In the genomic region with DNA sequence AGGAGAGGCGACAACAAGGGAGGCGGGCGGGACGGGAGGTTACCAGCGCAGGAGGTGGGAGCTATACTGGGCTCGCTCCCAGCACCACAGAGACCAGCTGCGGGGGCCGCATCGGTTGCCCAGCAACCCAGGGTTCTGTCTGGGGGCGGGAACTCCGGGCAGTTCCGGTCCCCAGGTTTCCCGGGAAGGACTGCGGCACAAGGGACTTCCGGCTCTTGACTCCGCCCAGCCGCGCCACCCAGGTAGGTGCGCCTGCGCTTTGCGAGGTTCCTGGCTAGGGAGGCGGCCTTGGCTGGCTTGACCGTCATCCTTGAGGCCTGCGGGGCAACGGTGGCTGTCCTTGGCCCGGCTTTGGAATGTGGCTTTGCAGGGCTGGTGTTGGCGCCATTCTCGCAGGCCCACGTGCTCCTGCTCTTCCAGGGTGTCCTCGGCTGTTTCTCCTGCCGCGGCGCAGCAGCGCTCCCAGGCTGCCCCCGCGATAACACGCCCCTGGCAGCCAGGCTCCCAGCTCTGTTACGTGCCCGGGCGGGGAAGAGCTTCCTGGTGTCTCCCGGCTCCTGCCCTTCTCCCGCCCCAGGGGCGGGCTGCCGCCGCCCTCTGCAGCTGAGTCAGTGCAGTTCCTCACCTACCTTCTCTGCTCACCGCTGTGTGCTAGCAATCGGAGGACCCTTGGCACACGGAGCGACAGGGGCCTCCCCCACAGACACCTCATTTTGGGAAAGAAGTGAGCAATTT, we compare ENCODE assay signal across 8 cellular contexts. TPM values are rescaled to one million over a fixed set of nuclear protein-coding genes. Genes with fewer than 3 reads are reported as not detected.
DNase-seq lines count a peak whose midpoint lies in the region; ATAC-seq and TF ChIP-seq lines count a peak whose summit lies in the region.

A gene with protein sequence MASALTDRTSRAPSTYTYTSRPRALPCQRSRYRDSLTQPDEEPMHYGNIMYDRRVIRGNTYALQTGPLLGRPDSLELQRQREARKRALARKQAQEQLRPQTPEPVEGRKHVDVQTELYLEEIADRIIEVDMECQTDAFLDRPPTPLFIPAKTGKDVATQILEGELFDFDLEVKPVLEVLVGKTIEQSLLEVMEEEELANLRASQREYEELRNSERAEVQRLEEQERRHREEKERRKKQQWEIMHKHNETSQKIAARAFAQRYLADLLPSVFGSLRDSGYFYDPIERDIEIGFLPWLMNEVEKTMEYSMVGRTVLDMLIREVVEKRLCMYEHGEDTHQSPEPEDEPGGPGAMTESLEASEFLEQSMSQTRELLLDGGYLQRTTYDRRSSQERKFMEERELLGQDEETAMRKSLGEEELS (minus strand): TSS at position 534 of the 735 bp plus-strand sequence. CDS start 652 bp downstream, outside the sequence.

- DNase-seq in G401 (ENCODE audit: low spot score) (peak; percentile 97), H7 (peak; percentile 97), RWPE2 (ENCODE audit: low spot score) (peak; percentile 95), fibroblast of the conjunctiva (ENCODE audit: low read depth) (peak; percentile 86), nephron progenitor cell (peak; percentile 96)
- DNase-seq in activated effector memory CD4-positive, alpha-beta T cell treated with anti-CD3 and anti-CD28 coated beads, Interleukin-2, amount 50 U/mL, for 16 hours = peak; percentile 97

- peaks cover 9% of the 10 kb centered on the region for H3K27me3 Mint-ChIP-seq in nephron progenitor cell (ENCODE audit: low read depth, poor library complexity)
- H3K27me3 Mint-ChIP-seq in stimulated activated naive CD8-positive, alpha-beta T cell treated with anti-CD3 and anti-CD28 coated beads, Interleukin-15, Interleukin-2, amounts not matched to agents 100 ng/mL and 50 ng/mL, for 24 hours = no peaks in the 10 kb centered on the region

- H3K4me3 Mint-ChIP-seq in nephron progenitor cell = peak within 1 kb of the TSS; percentile 95
- H3K4me3 Mint-ChIP-seq in stimulated activated naive CD8-positive, alpha-beta T cell treated with anti-CD3 and anti-CD28 coated beads, Interleukin-15, Interleukin-2, amounts not matched to agents 100 ng/mL and 50 ng/mL, for 24 hours = peak within 1 kb of the TSS; percentile 97

- H3K9me3 ChIP-seq in Loucy (ENCODE audit: insufficient read depth, low read depth, low read length) (no peaks in the 10 kb centered on the region), RWPE2 (ENCODE audit: severe bottlenecking) (no peaks in the 10 kb centered on the region)

- H3K4me1 ChIP-seq in Loucy (ENCODE audit: insufficient read depth, low read length, poor library complexity, severe bottlenecking) (peaks cover 19% of the 10 kb centered on the region), RWPE2 (ENCODE audit: insufficient read depth, poor library complexity, severe bottlenecking) (peaks cover 21% of the 10 kb centered on the region)

- H3K27ac Mint-ChIP-seq in nephron progenitor cell = peak within 1 kb of the TSS; percentile 97
- H3K27ac Mint-ChIP-seq in stimulated activated naive CD8-positive, alpha-beta T cell treated with anti-CD3 and anti-CD28 coated beads, Interleukin-15, Interleukin-2, amounts not matched to agents 100 ng/mL and 50 ng/mL, for 24 hours = peak within 1 kb of the TSS; percentile 92

- H3K36me3 Mint-ChIP-seq in nephron progenitor cell (ENCODE audit: low read depth) = peaks cover 35% of the 10 kb centered on the region
- no peaks in the 10 kb centered on the region for H3K36me3 Mint-ChIP-seq in stimulated activated naive CD8-positive, alpha-beta T cell treated with anti-CD3 and anti-CD28 coated beads, Interleukin-15, Interleukin-2, amounts not matched to agents 100 ng/mL and 50 ng/mL, for 24 hours (ENCODE audit: low read depth)

- peak within 1 kb of the TSS; percentile 99 for H2AFZ ChIP-seq in Loucy (ENCODE audit: low read length)

- ATAC-seq in RWPE2 (ENCODE audit: low read depth) = peak; percentile 92

- H3K4me1 Mint-ChIP-seq in nephron progenitor cell = peaks cover 33% of the 10 kb centered on the region
- H3K4me1 Mint-ChIP-seq in stimulated activated naive CD8-positive, alpha-beta T cell treated with anti-CD3 and anti-CD28 coated beads, Interleukin-15, Interleukin-2, amounts not matched to agents 100 ng/mL and 50 ng/mL, for 24 hours (ENCODE audit: low read depth) = peaks cover 62% of the 10 kb centered on the region

- no peaks in the 10 kb centered on the region for H3K36me3 ChIP-seq in H7 (replicated peaks; ENCODE audit: control insufficient read depth, insufficient read depth, low read length)
- no peaks in the 10 kb centered on the region for H3K36me3 ChIP-seq in Loucy (ENCODE audit: insufficient read depth, low read length)
- 0 out of 2 replicates have a peak, but pooled peaks cover 7% of the 10 kb centered on the region for H3K36me3 ChIP-seq in RWPE2 (ENCODE audit: low read depth)

- in situ Hi-C loops in G401 (cut with HindIII; ENCODE audit: low sequenced_read_pairs) = no loop called here

- peak within 1 kb of the TSS; percentile 76 for H3K27ac ChIP-seq in RWPE2 (ENCODE audit: poor library complexity, severe bottlenecking)

- TF ChIP-seq CTCF in Loucy (conservative IDR thresholded peaks at IDR 0.05; ENCODE audit: low read length) (peak; percentile 29), RWPE2 (IDR thresholded peaks at IDR 0.05; ENCODE audit: poor library complexity, severe bottlenecking) (peak; percentile 45), nephron progenitor cell (IDR thresholded peaks at IDR 0.05) (no peak)

- H3K9me2 ChIP-seq in Loucy (replicated peaks; ENCODE audit: low read depth, low read length) = no peaks in the 10 kb centered on the region

- no peaks in the 10 kb centered on the region; the same call in 1 of the 2 replicates for H3K79me2 ChIP-seq in Loucy (ENCODE audit: insufficient read depth, low read length)

- H3K9ac ChIP-seq in Loucy (ENCODE audit: low read depth, low read length, poor library complexity, severe bottlenecking) = peak within 1 kb of the TSS; percentile 80

- H3K9me3 Mint-ChIP-seq in nephron progenitor cell = peaks cover 21% of the 10 kb centered on the region
- no peaks in the 10 kb centered on the region for H3K9me3 Mint-ChIP-seq in stimulated activated naive CD8-positive, alpha-beta T cell treated with anti-CD3 and anti-CD28 coated beads, Interleukin-15, Interleukin-2, amounts not matched to agents 100 ng/mL and 50 ng/mL, for 24 hours

- H3K4me3 ChIP-seq in H7 (ENCODE audit: insufficient read depth, low read depth, low read length) = peak within 1 kb of the TSS; percentile 82
- peak within 1 kb of the TSS; percentile 81 for H3K4me3 ChIP-seq in Loucy (ENCODE audit: low read length, poor library complexity, severe bottlenecking)
- peak within 1 kb of the TSS; percentile 59 for H3K4me3 ChIP-seq in RWPE2 (ENCODE audit: severe bottlenecking)

- H3K27me3 ChIP-seq in H7 (ENCODE audit: control insufficient read depth, insufficient read depth, low read length) (no peaks in the 10 kb centered on the region), Loucy (ENCODE audit: insufficient read depth, low read length, poor library complexity, severe bottlenecking) (no peaks in the 10 kb centered on the region), RWPE2 (ENCODE audit: insufficient read depth, poor library complexity, severe bottlenecking) (no peaks in the 10 kb centered on the region)

- H3F3A ChIP-seq in Loucy (ENCODE audit: low read depth) = no peaks in the 10 kb centered on the region

- H4K20me1 ChIP-seq in Loucy (ENCODE audit: insufficient read depth, low read length, poor library complexity, severe bottlenecking) = no peaks in the 10 kb centered on the region

- H3K4me2 ChIP-seq in Loucy (ENCODE audit: low read depth, low read length, poor library complexity, severe bottlenecking) = peak within 1 kb of the TSS; percentile 92

RNA-seq across cellular contexts. Expression of the gene that starts here (rescaled TPM):
- 0.43 and 2.1 TPM in 2 replicates for total RNA-seq in G401 (2014; rRNA removed; shearing (Covaris generic))
- 2.5 and 2.6 TPM in 2 replicates for total RNA-seq in H7 (2014; rRNA removed; shearing (Covaris generic))

Comparison
In these comparisons a context has a peak if more than half of its experiments do, and no peak if none do; other contexts are left out.
1. Peak in every context shown above with its lines: DNase-seq, ATAC-seq, H3K4me3 ChIP-seq and H3K27ac ChIP-seq.